1 cellular context compared by ENCODE assay signal in genomic region chr13:93231867-93232266, GRCh38.
TF ChIP-seq lines count a peak whose summit lies in the region.

No MANE protein-coding gene starts in this region.

TF ChIP-seq in GM23338, 12 proteins besides CTCF, POLR2A, EP300 and RAD21 (continued from another document):
- TF ChIP-seq ZNF462 (CRISPR knock-in tag; IDR thresholded peaks at IDR 0.05): no peak
- TF ChIP-seq JUNB (IDR thresholded peaks at IDR 0.05; ENCODE audit: unreplicated experiment): no peak
- TF ChIP-seq EZH2 (IDR thresholded peaks at IDR 0.05; ENCODE audit: low read depth, unreplicated experiment): no peak
- no peak for TF ChIP-seq ZNF331 (CRISPR knock-in tag; IDR thresholded peaks at IDR 0.05; ENCODE audit: low read depth)
